ENCODE assay signal across 19 cellular contexts in genomic region chr9:71504636-71505035, GRCh38.
"Had no signal": no experiment of that assay in that cellular context is flagged by ENCODE, and none has a peak within 500 bp of the region (broad histone marks: within the 10 kb centered on the region; RNA-seq: fewer than 3 reads in every experiment).

No MANE protein-coding gene starts in this region.

- H3K9me3 Mint-ChIP-seq: activated CD4-positive, alpha-beta memory T cell treated with anti-CD3 and anti-CD28 coated beads for 36 hours; activated naive CD4-positive, alpha-beta T cell treated with anti-CD3 and anti-CD28 coated beads, Interleukin-2, amount 50 U/mL, for 72 hours; central memory CD8-positive, alpha-beta T cell; natural killer cell treated with Interleukin-12 subunit alpha and Interleukin-12 subunit beta and Interleukin-15 and Interleukin-18, amount 100 ng/mL, for 72 hours; type B pancreatic cell had no signal

- H3K4me3 ChIP-seq: body of pancreas, gastrocnemius medialis had no signal

- H3K36me3 ChIP-seq: gastrocnemius medialis, WERI-Rb-1 had no signal

- ATAC-seq: activated CD4-positive, alpha-beta T cell treated with anti-CD3 and anti-CD28 coated beads for 36 hours; activated naive CD4-positive, alpha-beta T cell treated with anti-CD3 and anti-CD28 coated beads, Interleukin-2, amount 50 U/mL, for 72 hours; body of pancreas; gastrocnemius medialis; left ventricle myocardium superior; natural killer cell treated with Interleukin-12 subunit alpha and Interleukin-12 subunit beta and Interleukin-15 and Interleukin-18, amount 100 ng/mL, for 72 hours; right cardiac atrium; stimulated activated naive CD8-positive, alpha-beta T cell treated with anti-CD3 and anti-CD28 coated beads, Interleukin-15, Interleukin-2, amounts not matched to agents 100 U/mL and 50 U/mL, for 24 hours had no signal

- H3K27me3 Mint-ChIP-seq: activated CD4-positive, alpha-beta memory T cell treated with anti-CD3 and anti-CD28 coated beads for 36 hours had no signal

- DNase-seq: activated CD4-positive, alpha-beta memory T cell treated with anti-CD3 and anti-CD28 coated beads for 36 hours; activated CD4-positive, alpha-beta T cell treated with anti-CD3 and anti-CD28 coated beads for 36 hours; activated effector memory CD4-positive, alpha-beta T cell treated with anti-CD3 and anti-CD28 coated beads, Interleukin-2, amount 50 U/mL, for 16 hours; activated T-cell treated with anti-CD3 and anti-CD28 coated beads, Interleukin-2, amount 50 U/mL, for 48 hours; body of pancreas; effector CD8-positive, alpha-beta T cell; gastrocnemius medialis; left ventricle myocardium superior; occipital lobe; right cardiac atrium; small intestine; stimulated activated CD4-positive, alpha-beta T cell treated with anti-CD3 and anti-CD28 coated beads, Interleukin-4, amount 100 ng/mL, for 24 hours; stimulated activated naive CD8-positive, alpha-beta T cell treated with anti-CD3 and anti-CD28 coated beads, Interleukin-15, Interleukin-2, amounts not matched to agents 100 U/mL and 50 U/mL, for 24 hours; WERI-Rb-1 had no signal

- H3K27ac Mint-ChIP-seq: activated CD4-positive, alpha-beta memory T cell treated with anti-CD3 and anti-CD28 coated beads for 36 hours; activated CD4-positive, alpha-beta T cell treated with anti-CD3 and anti-CD28 coated beads for 36 hours; activated naive CD4-positive, alpha-beta T cell treated with anti-CD3 and anti-CD28 coated beads, Interleukin-2, amount 50 U/mL, for 72 hours; natural killer cell treated with Interleukin-12 subunit alpha and Interleukin-12 subunit beta and Interleukin-15 and Interleukin-18, amount 100 ng/mL, for 72 hours; progenitor cell of endocrine pancreas; type B pancreatic cell had no signal

- H3K4me3 Mint-ChIP-seq: activated CD4-positive, alpha-beta memory T cell treated with anti-CD3 and anti-CD28 coated beads for 36 hours; activated CD4-positive, alpha-beta T cell treated with anti-CD3 and anti-CD28 coated beads for 36 hours; central memory CD8-positive, alpha-beta T cell; natural killer cell treated with Interleukin-12 subunit alpha and Interleukin-12 subunit beta and Interleukin-15 and Interleukin-18, amount 100 ng/mL, for 72 hours; type B pancreatic cell had no signal

- H3K36me3 Mint-ChIP-seq: activated CD4-positive, alpha-beta memory T cell treated with anti-CD3 and anti-CD28 coated beads for 36 hours; activated naive CD4-positive, alpha-beta T cell treated with anti-CD3 and anti-CD28 coated beads, Interleukin-2, amount 50 U/mL, for 72 hours; natural killer cell treated with Interleukin-12 subunit alpha and Interleukin-12 subunit beta and Interleukin-15 and Interleukin-18, amount 100 ng/mL, for 72 hours; type B pancreatic cell had no signal

- H3K4me1 ChIP-seq: body of pancreas, gastrocnemius medialis had no signal

- H3K4me1 Mint-ChIP-seq: activated CD4-positive, alpha-beta T cell treated with anti-CD3 and anti-CD28 coated beads for 36 hours; central memory CD8-positive, alpha-beta T cell had no signal

- H3K27ac ChIP-seq: body of pancreas, gastrocnemius medialis, WERI-Rb-1 had no signal

- H3K27me3 ChIP-seq: body of pancreas, gastrocnemius medialis had no signal
